Comparison of ENCODE assay signal across 13 cellular contexts in genomic region chr10:13790196-13790595, GRCh38.
"Had no signal": no experiment of that assay in that cellular context is flagged by ENCODE, and none has a peak within 500 bp of the region (broad histone marks: within the 10 kb centered on the region; RNA-seq: fewer than 3 reads in every experiment).

No MANE protein-coding gene starts in this region.

- H3K36me3 ChIP-seq: cardiac muscle cell, thyroid gland, uterus had no signal

- H3K4me3 ChIP-seq: cardiac muscle cell, psoas muscle, thyroid gland, uterus had no signal

- H3K9me3 ChIP-seq: psoas muscle, thyroid gland, uterus had no signal

- H3K27ac ChIP-seq: cardiac muscle cell, psoas muscle had no signal

- DNase-seq: activated CD4-positive, alpha-beta memory T cell treated with anti-CD3 and anti-CD28 coated beads, Interleukin-2, amount 10 ng/mL, durations not matched to agents 7 days and 5 days; activated CD4-positive, alpha-beta T cell treated with anti-CD3 and anti-CD28 coated beads for 4 hours; activated naive CD4-positive, alpha-beta T cell treated with anti-CD3 and anti-CD28 coated beads, Interleukin-2, amount 10 ng/mL, durations not matched to agents 7 days and 5 days; activated T-cell treated with anti-CD3 and anti-CD28 coated beads, Interleukin-2, amount 50 U/mL, for 24 hours; glutamatergic neuron; kidney glomerular epithelial cell; mesendoderm; psoas muscle; stimulated activated CD4-positive, alpha-beta T cell treated with anti-CD3 and anti-CD28 coated beads, Interleukin-1b, Interleukin-23, amount 100 ng/mL, for 48 hours; T-helper 2 cell; thyroid gland; uterus had no signal

- H3K4me1 ChIP-seq: uterus had no signal

- H3K27me3 ChIP-seq: cardiac muscle cell, thyroid gland, uterus had no signal
